17 cellular contexts compared by ENCODE assay signal in the genomic region with DNA sequence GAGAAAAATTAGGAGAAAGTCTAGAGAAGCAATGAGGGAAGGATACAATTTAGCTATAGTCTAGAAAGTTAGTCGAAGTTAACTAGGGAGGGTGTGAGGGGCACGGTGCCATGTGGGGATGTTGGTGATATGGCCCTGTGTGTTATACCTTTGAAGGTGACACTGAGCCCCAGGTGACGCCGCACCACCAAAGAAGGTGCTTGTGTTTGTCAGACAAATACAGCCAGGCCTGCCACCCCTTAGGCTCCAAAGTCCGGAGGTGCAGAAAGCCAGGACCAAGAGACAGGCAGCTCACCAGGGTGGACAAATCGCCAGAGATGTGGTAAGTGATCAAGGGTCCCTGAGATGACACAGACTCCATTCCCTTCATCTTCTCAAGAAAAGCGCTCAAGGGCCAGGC. TPM values are rescaled to one million over a fixed set of nuclear protein-coding genes. Genes with fewer than 3 reads are reported as not detected.
DNase-seq lines count a peak whose midpoint lies in the region; ATAC-seq and TF ChIP-seq lines count a peak whose summit lies in the region.
"Had no signal": no experiment of that assay in that cellular context is flagged by ENCODE, and none has a peak within 500 bp of the region (broad histone marks: within the 10 kb centered on the region; RNA-seq: fewer than 3 reads in every experiment).

No MANE protein-coding gene starts in this region.

- H3K27me3 ChIP-seq in AG04450 (ENCODE audit: control insufficient read depth, insufficient read depth, low read length) (no peaks in the 10 kb centered on the region), colonic mucosa (no peaks in the 10 kb centered on the region), liver (ENCODE audit: control insufficient read depth in 4 of 4, insufficient read depth in 4 of 4, low read length in 3 of 4) (no peaks in the 10 kb centered on the region)
- peaks cover 3% of the 10 kb centered on the region for H3K27me3 ChIP-seq in CD8-positive, alpha-beta T cell (ENCODE audit: insufficient read depth, low read length)

- CTCF ChIA-PET in AG04450 (lab: Charles Lee): interaction anchor here (1.2 to 5.0 kb wide), 12 partner anchors 8 to 83 kb away, joined by 3 to 33 read pairs (median 8); partner anchors contain the start of genes C1R and C1RL
- CTCF ChIA-PET in CD8-positive, alpha-beta T cell (lab: Charles Lee): interaction anchor here (0.6 kb wide), 1 partner anchor 1567 kb away, joined by 3 read pairs; no protein-coding TSS in a partner anchor

- H3K9ac ChIP-seq in colonic mucosa (ENCODE audit: low read depth in 2 of 2, low read length in 2 of 2): peak overlapping the region in 1 of 2 donors; percentile 20
- H3K9ac ChIP-seq in liver (ENCODE audit: low read depth in 1 of 2, low read length in 2 of 2): peak overlapping the region; percentile 94 to 98

- H3K9me3 ChIP-seq in AG04450 (ENCODE audit: control insufficient read depth, insufficient read depth, low read length) (no peaks in the 10 kb centered on the region), colonic mucosa (no peaks in the 10 kb centered on the region), liver (ENCODE audit: control insufficient read depth in 4 of 4, low read length in 3 of 4) (no peaks in the 10 kb centered on the region)
- no peaks in the 10 kb centered on the region for H3K9me3 ChIP-seq in CD8-positive, alpha-beta T cell (ENCODE audit: low read length)

- H3K4me3 Mint-ChIP-seq in CD8-positive, alpha-beta T cell: no peak overlapping the region
- no peak overlapping the region for H3K4me3 Mint-ChIP-seq in osteocyte (ENCODE audit: unreplicated experiment)
- H3K4me3 Mint-ChIP-seq: activated CD4-positive, alpha-beta T cell treated with anti-CD3 and anti-CD28 coated beads, Interleukin-2, amount 10 ng/mL, durations not matched to agents 7 days and 5 days; activated naive CD8-positive, alpha-beta T cell treated with anti-CD3 and anti-CD28 coated beads for 36 hours; stimulated activated naive CD8-positive, alpha-beta T cell treated with anti-CD3 and anti-CD28 coated beads, Interleukin-15, Interleukin-2, amounts not matched to agents 100 ng/mL and 50 ng/mL, for 24 hours had no signal

- intact Hi-C loops in colonic mucosa (cut with DNase I): no loop called here
- intact Hi-C loops in CD8-positive, alpha-beta T cell (cut with DNase I, micrococcal nuclease): no loop called here

- POLR2A ChIA-PET in AG04450 (lab: Yijun Ruan, JAX): interaction anchor here (0.6 to 1.7 kb wide), 3 partner anchors 15 to 47 kb away, joined by 7 to 11 read pairs (median 11); no protein-coding TSS in a partner anchor
- POLR2A ChIA-PET in CD8-positive, alpha-beta T cell (lab: Charles Lee): no interaction called here

- no peaks in the 10 kb centered on the region for H3K36me3 ChIP-seq in colonic mucosa
- peaks cover 2 to 33% (median 16%) of the 10 kb centered on the region in 4 donors for H3K36me3 ChIP-seq in liver (ENCODE audit: control insufficient read depth in 4 of 4, insufficient read depth in 3 of 4, low read depth in 1 of 4, low read length in 3 of 4)
- H3K36me3 ChIP-seq in CD8-positive, alpha-beta T cell (ENCODE audit: insufficient read depth, low read length): no peaks in the 10 kb centered on the region

- WGBS in liver: 38% methylated on average over 7 of the region's 7 CpGs

- TF ChIP-seq CTCF in AG04450 (IDR thresholded peaks at IDR 0.05; ENCODE audit: low read depth, low read length) (no peak), colonic mucosa (IDR thresholded peaks at IDR 0.05) (no peak), liver (IDR thresholded peaks at IDR 0.05; ENCODE audit: low read depth, low read length, missing input control) (no peak), osteocyte (IDR thresholded peaks at IDR 0.05) (no peak)
- no peak for TF ChIP-seq CTCF in CD8-positive, alpha-beta T cell (IDR thresholded peaks at IDR 0.05)

- H3K27ac ChIP-seq in AG04450 (ENCODE audit: low read depth, low read length): peak overlapping the region; percentile 94
- peak overlapping the region; percentile 38 for H3K27ac ChIP-seq in colonic mucosa
- peak overlapping the region; percentile 91 to 92 for H3K27ac ChIP-seq in liver (ENCODE audit: low read depth in 1 of 2, low read length in 2 of 2)
- peak overlapping the region in 17 of 21 experiments; percentile 62 to 89 (median 80) for H3K27ac ChIP-seq in skin epidermis
- no peak overlapping the region for H3K27ac ChIP-seq in CD8-positive, alpha-beta T cell (ENCODE audit: low read depth, low read length)

- H3K27me3 Mint-ChIP-seq in CD8-positive, alpha-beta T cell (ENCODE audit: low read depth): peaks cover 29% of the 10 kb centered on the region
- H3K27me3 Mint-ChIP-seq in osteocyte (ENCODE audit: unreplicated experiment): peaks cover 17% of the 10 kb centered on the region

- H3K4me3 ChIP-seq in AG04450 (ENCODE audit: low read depth, low read length) (peak overlapping the region; percentile 69), colonic mucosa (peak overlapping the region; percentile 16), liver (ENCODE audit: low read depth in 1 of 3, low read length in 3 of 3) (peak overlapping the region; percentile 69 to 79 (median 76)), skin epidermis (peak overlapping the region in 6 of 7 experiments; percentile 0 to 36 (median 16))
- no peak overlapping the region for H3K4me3 ChIP-seq in CD8-positive, alpha-beta T cell (ENCODE audit: low read depth, low read length)

- no peaks in the 10 kb centered on the region for H3K4me1 ChIP-seq in colonic mucosa
- H3K4me1 ChIP-seq in liver (ENCODE audit: control insufficient read depth in 4 of 4, insufficient read depth in 4 of 4, low read length in 3 of 4): peaks cover 3 to 50% (median 42%) of the 10 kb centered on the region in 4 donors
- no peaks in the 10 kb centered on the region for H3K4me1 ChIP-seq in CD8-positive, alpha-beta T cell (ENCODE audit: insufficient read depth, low read length)

- no peak overlapping the region for H3K27ac Mint-ChIP-seq in CD8-positive, alpha-beta T cell
- H3K27ac Mint-ChIP-seq in osteocyte (ENCODE audit: unreplicated experiment): no peak overlapping the region
- H3K27ac Mint-ChIP-seq: activated CD4-positive, alpha-beta T cell treated with anti-CD3 and anti-CD28 coated beads, Interleukin-2, amount 10 ng/mL, durations not matched to agents 7 days and 5 days; activated naive CD8-positive, alpha-beta T cell treated with anti-CD3 and anti-CD28 coated beads for 36 hours; stimulated activated naive CD8-positive, alpha-beta T cell treated with anti-CD3 and anti-CD28 coated beads, Interleukin-15, Interleukin-2, amounts not matched to agents 100 ng/mL and 50 ng/mL, for 24 hours had no signal

- DNase-seq in AG04450 (ENCODE audit: low read depth, low spot score) (no peak), colonic mucosa (no peak), osteocyte (ENCODE audit: extremely low spot score, unreplicated experiment) (no peak), OCI-M1 (lab: John Stamatoyannopoulos, UW) (no peak), NCI-H345 treated with DMSO at 0.1 percent for 48 hours (lab: John Stamatoyannopoulos, UW; ENCODE audit: unreplicated experiment) (no peak)
- DNase-seq in CD8-positive, alpha-beta T cell: no peak
- DNase-seq: activated CD4-positive, alpha-beta T cell treated with anti-CD3 and anti-CD28 coated beads, Interleukin-2, amount 10 ng/mL, durations not matched to agents 7 days and 5 days; activated naive CD8-positive, alpha-beta T cell treated with anti-CD3 and anti-CD28 coated beads for 36 hours; caudate nucleus; KBM-7; NCI-H1105 treated with DMSO at 0.1 percent for 48 hours; NCI-H226; SHP77; T-helper 2 cell had no signal

- no peak for ATAC-seq in CD8-positive, alpha-beta T cell

- no peaks in the 10 kb centered on the region for H3K4me1 Mint-ChIP-seq in CD8-positive, alpha-beta T cell (ENCODE audit: low read depth)
- peaks cover 19% of the 10 kb centered on the region for H3K4me1 Mint-ChIP-seq in osteocyte (ENCODE audit: unreplicated experiment)
- H3K4me1 Mint-ChIP-seq: activated CD4-positive, alpha-beta T cell treated with anti-CD3 and anti-CD28 coated beads, Interleukin-2, amount 10 ng/mL, durations not matched to agents 7 days and 5 days; activated naive CD8-positive, alpha-beta T cell treated with anti-CD3 and anti-CD28 coated beads for 36 hours had no signal

- peak in 1 of 2 donors; percentile 37 for TF ChIP-seq RAD21 in liver (IDR thresholded peaks at IDR 0.05)

- H3K9me3 Mint-ChIP-seq in CD8-positive, alpha-beta T cell: no peaks in the 10 kb centered on the region
- H3K9me3 Mint-ChIP-seq in osteocyte (ENCODE audit: unreplicated experiment): no peaks in the 10 kb centered on the region
- H3K9me3 Mint-ChIP-seq: activated CD4-positive, alpha-beta T cell treated with anti-CD3 and anti-CD28 coated beads, Interleukin-2, amount 10 ng/mL, durations not matched to agents 7 days and 5 days; activated naive CD8-positive, alpha-beta T cell treated with anti-CD3 and anti-CD28 coated beads for 36 hours; stimulated activated naive CD8-positive, alpha-beta T cell treated with anti-CD3 and anti-CD28 coated beads, Interleukin-15, Interleukin-2, amounts not matched to agents 100 ng/mL and 50 ng/mL, for 24 hours had no signal

- H3K36me3 Mint-ChIP-seq in CD8-positive, alpha-beta T cell: no peaks in the 10 kb centered on the region
- no peaks in the 10 kb centered on the region for H3K36me3 Mint-ChIP-seq in osteocyte (ENCODE audit: unreplicated experiment)
- H3K36me3 Mint-ChIP-seq: activated naive CD8-positive, alpha-beta T cell treated with anti-CD3 and anti-CD28 coated beads for 36 hours had no signal

RNA-seq across cellular contexts. Expression of gene C1S, which starts 1.1 kb away (rescaled TPM):
- polyA plus RNA-seq in AG04450 (2011; rRNA removed) (406 and 458 TPM in 2 replicates), liver (1,000 to 10,000 TPM; 1,439 to 1,696 TPM)
- polyA minus RNA-seq in AG04450 (2011; rRNA and poly(A)+ RNA removed): 153 TPM in 2 replicates
- total RNA-seq in colonic mucosa (10 to 100 TPM; 35.8 to 97.2 TPM), liver (1,000 to 10,000 TPM in 1 of 2 donors, 100 to 1,000 TPM in 1; 267 to 2,029 TPM), osteocyte (16.4 and 18.2 TPM in 2 replicates)
- total RNA-seq in CD8-positive, alpha-beta T cell: 1 to 10 TPM; 1.5 to 2.4 TPM

RNA-seq across cellular contexts. Expression of gene C1R, which starts 30.6 kb away (rescaled TPM):
- polyA plus RNA-seq in AG04450 (2011; rRNA removed) (617 and 795 TPM in 2 replicates), liver (1,000 to 10,000 TPM; 1,058 to 1,822 TPM)
- polyA minus RNA-seq in AG04450 (2011; rRNA and poly(A)+ RNA removed): 179 and 240 TPM in 2 replicates
- total RNA-seq in colonic mucosa (100 to 1,000 TPM in 1 of 2 donors, 10 to 100 TPM in 1; 40.1 to 104 TPM), liver (1,000 to 10,000 TPM in 1 of 2 donors, 100 to 1,000 TPM in 1; 211 to 1,249 TPM), osteocyte (35.1 and 38.4 TPM in 2 replicates)
- 1 to 10 TPM; 3.8 TPM for total RNA-seq in CD8-positive, alpha-beta T cell

RNA-seq across cellular contexts. Expression of gene LPCAT3, which starts 43.3 kb away (rescaled TPM):
- 36.0 and 37.6 TPM in 2 replicates for polyA plus RNA-seq in AG04450 (2011; rRNA removed)
- polyA minus RNA-seq in AG04450 (2011; rRNA and poly(A)+ RNA removed): 29.1 and 29.4 TPM in 2 replicates
- total RNA-seq in colonic mucosa: 10 to 100 TPM; 71.8 to 77.9 TPM
- total RNA-seq in liver: 10 to 100 TPM; 57.7 to 96.5 TPM
- 10 to 100 TPM; 41.9 to 96.3 TPM for polyA plus RNA-seq in liver
- 10 to 100 TPM; 24.4 to 27.1 TPM for total RNA-seq in CD8-positive, alpha-beta T cell
- 33.2 TPM in 2 replicates for total RNA-seq in osteocyte

RNA-seq across cellular contexts. Expression of gene C1RL, which starts 47.4 kb away (rescaled TPM):
- 45.3 and 58.7 TPM in 2 replicates for polyA plus RNA-seq in AG04450 (2011; rRNA removed)
- 47.5 and 69.1 TPM in 2 replicates for polyA minus RNA-seq in AG04450 (2011; rRNA and poly(A)+ RNA removed)
- 10 to 100 TPM; 39.5 to 39.7 TPM for total RNA-seq in colonic mucosa
- 100 to 1,000 TPM in 1 of 2 donors, 10 to 100 TPM in 1; 67.5 to 188 TPM for total RNA-seq in liver
- 100 to 1,000 TPM; 104 to 145 TPM for polyA plus RNA-seq in liver
- total RNA-seq in CD8-positive, alpha-beta T cell: 1 to 10 TPM; 8.0 to 9.0 TPM
- total RNA-seq in osteocyte: 20.8 and 22.3 TPM in 2 replicates
